In the genomic region with DNA sequence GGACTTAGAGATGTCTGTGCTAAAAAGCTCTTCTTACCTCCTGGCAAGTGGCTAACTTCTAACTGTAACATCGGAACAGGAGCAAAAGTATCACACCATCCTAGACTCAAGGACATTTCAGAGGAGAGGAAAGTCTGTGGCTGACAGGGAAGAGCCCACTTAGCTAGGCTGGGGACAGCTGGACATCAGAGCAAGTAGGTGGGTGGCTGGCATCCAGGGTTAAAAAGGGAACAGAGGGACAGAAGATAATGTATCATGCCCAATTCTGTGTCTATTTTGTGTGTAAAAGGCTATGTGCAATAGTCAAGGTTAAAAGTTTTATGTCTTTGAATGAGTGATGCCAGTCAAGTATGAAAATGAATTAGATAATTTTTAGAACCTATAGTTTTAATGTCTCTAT, we compare ENCODE assay signal across 7 cellular contexts.
"Had no signal": no experiment of that assay in that cellular context is flagged by ENCODE, and none has a peak within 500 bp of the region (broad histone marks: within the 10 kb centered on the region; RNA-seq: fewer than 3 reads in every experiment).

No MANE protein-coding gene starts in this region.

- H3K36me3 ChIP-seq: HAP-1 had no signal

- H3K9me3 Mint-ChIP-seq: GM23338 had no signal

- H2AFZ ChIP-seq: GM23338 had no signal

- ATAC-seq: GM23338, HCT116 had no signal

- DNase-seq: H7, HFFc6, KBM-7 had no signal

- H3K4me1 ChIP-seq: HAP-1 had no signal

- H3K27me3 Mint-ChIP-seq: IgD-negative memory B cell had no signal

- H3K4me3 Mint-ChIP-seq: GM23338, HFFc6, IgD-negative memory B cell had no signal

- H3K27ac Mint-ChIP-seq: GM23338, HFFc6, IgD-negative memory B cell had no signal

- H3K36me3 Mint-ChIP-seq: IgD-negative memory B cell had no signal

- H3K4me3 ChIP-seq: GM23338, HAP-1 had no signal

- H3K4me1 Mint-ChIP-seq: GM23338, IgD-negative memory B cell had no signal

- H3K9me3 ChIP-seq: HAP-1 had no signal

- H3K4me2 ChIP-seq: GM23338 had no signal
